In the genomic region with DNA sequence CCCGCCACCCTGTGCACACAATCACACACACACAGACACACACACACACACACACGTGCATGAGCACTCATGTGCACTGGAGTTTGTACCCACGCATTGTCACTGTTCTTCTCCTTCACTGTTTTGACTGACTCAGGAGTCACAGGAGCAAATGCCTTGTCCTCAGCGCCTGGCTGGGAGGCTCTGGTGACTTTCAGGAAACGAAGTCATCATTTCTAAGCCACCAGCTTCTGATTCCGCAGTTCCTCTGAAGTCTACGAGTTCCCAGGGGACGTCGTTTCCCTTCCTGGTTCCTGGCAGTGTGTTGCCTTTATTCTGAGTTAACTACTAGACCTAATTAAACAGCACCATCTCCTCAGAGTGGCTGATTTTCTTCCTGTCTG, we compare ENCODE assay signal across 23 cellular contexts.
A peak's percentile ranks its signal among the peaks of the same experiment; 100 is the strongest.
DNase-seq lines count a peak whose midpoint lies in the region; FAIRE-seq and TF ChIP-seq lines count a peak whose summit lies in the region.
"Had no signal": no experiment of that assay in that cellular context is flagged by ENCODE, and none has a peak within 500 bp of the region (broad histone marks: within the 10 kb centered on the region; RNA-seq: fewer than 3 reads in every experiment).

No MANE protein-coding gene starts in this region.

- DNase-seq in A172 (ENCODE audit: low spot score) (peak; percentile 36), GM12891 (ENCODE audit: insufficient read length, low spot score) (no peak), mesenteric fat pad (ENCODE audit: low spot score) (peak; percentile 55), COLO668 (lab: John Stamatoyannopoulos, UW; ENCODE audit: unreplicated experiment) (no peak), GM20000 (ENCODE audit: low spot score) (no peak)
- no peak for DNase-seq in activated naive CD4-positive, alpha-beta T cell treated with anti-CD3 and anti-CD28 coated beads, Interleukin-2, amount 50 U/mL, for 16 hours
- DNase-seq in stimulated activated CD8-positive, alpha-beta memory T cell treated with anti-CD3 and anti-CD28 coated beads, Interleukin-4, amount 100 ng/mL, for 48 hours = no peak
- DNase-seq: activated CD4-positive, alpha-beta T cell treated with anti-CD3 and anti-CD28 coated beads, Interleukin-2, amount 50 U/mL, for 1 hour; activated naive CD8-positive, alpha-beta T cell treated with anti-CD3 and anti-CD28 coated beads for 36 hours; CD4-positive, CD25-positive, alpha-beta regulatory T cell; cerebellar nuclear complex; midbrain; natural killer cell; NCI-H1694; NCI-H2171 treated with DMSO at 0.1 percent for 48 hours; SIG-M5; T-helper 1 cell had no signal

- no peak for TF ChIP-seq POLR2A in GM12891 (IDR thresholded peaks at IDR 0.05; ENCODE audit: low read depth, low read length)

- peak; percentile 31 for FAIRE-seq in GM12891 (lab: Jason Lieb, UNC)
- FAIRE-seq: G401.6 had no signal

- H3K27ac ChIP-seq in VCaP = peak overlapping the region; percentile 50
- H3K27ac ChIP-seq: esophagus muscularis mucosa, KMS-11, parathyroid adenoma, sigmoid colon had no signal

- TF ChIP-seq CTCF in VCaP (conservative IDR thresholded peaks at IDR 0.05) (no peak), GM20000 (IDR thresholded peaks at IDR 0.05; ENCODE audit: extremely low read depth, missing control alignments) (no peak)

TF ChIP-seq in GM12891, 5 proteins besides CTCF, POLR2A, EP300 and RAD21:
- TF ChIP-seq SPI1 (IDR thresholded peaks at IDR 0.05; ENCODE audit: low read depth, low read length) (no peak), POLR2AphosphoS5 (IDR thresholded peaks at IDR 0.05; ENCODE audit: low read depth, low read length) (no peak), POU2F2 (IDR thresholded peaks at IDR 0.05; ENCODE audit: low read depth, low read length) (no peak)

Comparison
In these comparisons a context has a peak if more than half of its experiments do, and no peak if none do; other contexts are left out.
1. DNase-seq: peak in A172 (single experiment) and mesenteric fat pad (single experiment); none in GM12891 (single experiment), activated naive CD4-positive, alpha-beta T cell treated with anti-CD3 and anti-CD28 coated beads, Interleukin-2, amount 50 U/mL, for 16 hours (single experiment), COLO668 (single experiment), stimulated activated CD8-positive, alpha-beta memory T cell treated with anti-CD3 and anti-CD28 coated beads, Interleukin-4, amount 100 ng/mL, for 48 hours (single experiment) and GM20000 (single experiment).